Comparison of ENCODE assay signal across 8 cellular contexts in genomic region chr6:7136859-7137334, GRCh38. TPM values are rescaled to one million over a fixed set of nuclear protein-coding genes. Genes with fewer than 3 reads are reported as not detected.
A peak's percentile ranks its signal among the peaks of the same experiment; 100 is the strongest.
DNase-seq lines count a peak whose midpoint lies in the region; ATAC-seq and TF ChIP-seq lines count a peak whose summit lies in the region.

No MANE protein-coding gene starts in this region.

- peaks cover 4 to 74% (median 38%) of the 10 kb centered on the region in 12 donors for H3K4me1 ChIP-seq in heart left ventricle

- H3K9me3 ChIP-seq in heart left ventricle, result no peaks in the 10 kb centered on the region

- H3K4me3 ChIP-seq in heart left ventricle, result no peak overlapping the region

- H3K27me3 ChIP-seq in heart left ventricle, result no peaks in the 10 kb centered on the region

- ATAC-seq in heart left ventricle (no peak), left ventricle myocardium superior (no peak), HG03139 (IDR thresholded peaks at IDR 0.05; ENCODE audit: unreplicated experiment) (peak; percentile 38)
- no peak for ATAC-seq in activated naive CD4-positive, alpha-beta T cell treated with anti-CD3 and anti-CD28 coated beads, Interleukin-2, amount 50 U/mL, for 72 hours

- no peaks in the 10 kb centered on the region for H3K36me3 ChIP-seq in heart left ventricle

- H3K27ac Mint-ChIP-seq in activated naive CD4-positive, alpha-beta T cell treated with anti-CD3 and anti-CD28 coated beads, Interleukin-2, amount 50 U/mL, for 72 hours, result peak overlapping the region; percentile 94 to 95
- peak overlapping the region; percentile 64 for H3K27ac Mint-ChIP-seq in nephron progenitor cell

- no peak for TF ChIP-seq POLR2A in heart left ventricle (IDR thresholded peaks at IDR 0.05)

- 61 to 71% (median 67%) methylated on average over 8 of the region's 8 CpGs for WGBS in heart left ventricle, 4 donors

- no peak for TF ChIP-seq CTCF in heart left ventricle (IDR thresholded peaks at IDR 0.05)
- TF ChIP-seq CTCF in nephron progenitor cell (IDR thresholded peaks at IDR 0.05), result no peak

- intact Hi-C loops in heart left ventricle (cut with DNase I), result no loop called here
- intact Hi-C loops in left ventricle myocardium superior (cut with micrococcal nuclease), result no loop called here

- H3K4me1 Mint-ChIP-seq in nephron progenitor cell, result peaks cover 70% of the 10 kb centered on the region

- DNase-seq in heart left ventricle (no peak), left ventricle myocardium superior (no peak), nephron progenitor cell (no peak), medulla oblongata (ENCODE audit: extremely low spot score) (no peak), middle frontal gyrus (ENCODE audit: extremely low spot score, low spot score) (no peak), dedifferentiated amniotic fluid mesenchymal stem cell (ENCODE audit: extremely low spot score) (no peak)
- DNase-seq in activated naive CD4-positive, alpha-beta T cell treated with anti-CD3 and anti-CD28 coated beads, Interleukin-2, amount 50 U/mL, for 72 hours (ENCODE audit: low spot score in 2 of 2), result no peak

- peak overlapping the region in 11 of 12 donors; percentile 41 to 95 (median 70) for H3K27ac ChIP-seq in heart left ventricle

- peak overlapping the region; percentile 34 for H3K4me3 Mint-ChIP-seq in nephron progenitor cell

- H3K36me3 Mint-ChIP-seq in activated naive CD4-positive, alpha-beta T cell treated with anti-CD3 and anti-CD28 coated beads, Interleukin-2, amount 50 U/mL, for 72 hours, result peaks cover 0 to 10% of the 10 kb centered on the region in 2 donors
- no peaks in the 10 kb centered on the region for H3K36me3 Mint-ChIP-seq in nephron progenitor cell (ENCODE audit: low read depth)

- no peaks in the 10 kb centered on the region for H3K9me3 Mint-ChIP-seq in activated naive CD4-positive, alpha-beta T cell treated with anti-CD3 and anti-CD28 coated beads, Interleukin-2, amount 50 U/mL, for 72 hours
- no peaks in the 10 kb centered on the region for H3K9me3 Mint-ChIP-seq in nephron progenitor cell

- H3K27me3 Mint-ChIP-seq in nephron progenitor cell (ENCODE audit: low read depth, poor library complexity), result no peaks in the 10 kb centered on the region

RNA-seq across cellular contexts. Expression of gene RREB1, which starts 29.1 kb away (rescaled TPM):
- total RNA-seq in heart left ventricle, result 10 to 100 TPM; 28.6 to 49.4 (median 40.1) TPM
- 1 to 10 TPM; 8.7 to 9.1 TPM for polyA plus RNA-seq in heart left ventricle
- 36.2 TPM for total RNA-seq in left ventricle myocardium superior
- total RNA-seq in activated naive CD4-positive, alpha-beta T cell treated with anti-CD3 and anti-CD28 coated beads, Interleukin-2, amount 50 U/mL, for 72 hours, result 10 to 100 TPM; 15.0 to 22.4 TPM
